In genomic region chr21:44989538-44989888, GRCh38 we compare ENCODE assay signal across 15 cellular contexts. TPM values are rescaled to one million over a fixed set of nuclear protein-coding genes. Genes with fewer than 3 reads are reported as not detected.
DNase-seq lines count a peak whose midpoint lies in the region; ATAC-seq, FAIRE-seq and TF ChIP-seq lines count a peak whose summit lies in the region.
"Had no signal": no experiment of that assay in that cellular context is flagged by ENCODE, and none has a peak within 500 bp of the region (broad histone marks: within the 10 kb centered on the region; RNA-seq: fewer than 3 reads in every experiment).

No MANE protein-coding gene starts in this region.

- H3K27ac ChIP-seq in H1 (ENCODE audit: low read depth, low read length) (no peak overlapping the region), hepatocyte (peak overlapping the region; percentile 46), stomach smooth muscle (ENCODE audit: low read length) (peak overlapping the region; percentile 84)
- H3K27ac ChIP-seq: KMS-11 had no signal

- H2AK5ac ChIP-seq in H1 (ENCODE audit: low read depth, low read length), result no peak overlapping the region

- H3K4me2 ChIP-seq in Loucy (ENCODE audit: low read depth, low read length, poor library complexity, severe bottlenecking) (no peak overlapping the region), H1 (ENCODE audit: insufficient read depth in 1 of 2, low read depth in 2 of 2, low read length in 2 of 2) (no peak overlapping the region), hepatocyte (peak overlapping the region; percentile 21)
- H3K4me2 ChIP-seq: KMS-11 had no signal

- H3K79me2 ChIP-seq in Loucy (ENCODE audit: insufficient read depth, low read length) (no peaks in the 10 kb centered on the region), H1 (ENCODE audit: control insufficient read depth in 1 of 2, insufficient read depth in 2 of 2, low read length in 2 of 2) (no peaks in the 10 kb centered on the region), hepatocyte (no peaks in the 10 kb centered on the region)

- no peak overlapping the region for H3K4ac ChIP-seq in H1 (replicated peaks; ENCODE audit: insufficient read length, low read depth, low read length)

- no peak overlapping the region for H3K23ac ChIP-seq in H1 (ENCODE audit: insufficient read length)

- H3K9ac ChIP-seq in Loucy (ENCODE audit: low read depth, low read length, poor library complexity, severe bottlenecking) (peak overlapping the region; percentile 37), H1 (replicated peaks in 1 of 4; ENCODE audit: extremely low read depth in 1 of 4, low read depth in 3 of 4, low read length in 3 of 4) (no peak overlapping the region), stomach smooth muscle (ENCODE audit: low read length in 2 of 2) (peak overlapping the region; percentile 36 to 38)
- H3K9ac ChIP-seq: KMS-11 had no signal

- no peak overlapping the region for H2BK12ac ChIP-seq in H1 (ENCODE audit: low read depth, low read length)

- no peak for TF ChIP-seq EP300 in H1 (IDR thresholded peaks at IDR 0.05; ENCODE audit: borderline replicate concordance in 1 of 2, low read depth in 2 of 2, low read length in 2 of 2)

- H3F3A ChIP-seq in Loucy (ENCODE audit: low read depth), result no peaks in the 10 kb centered on the region

- no peak overlapping the region for H4K91ac ChIP-seq in H1 (replicated peaks; ENCODE audit: insufficient read length, low read length)

- H3K9me3 ChIP-seq in Loucy (ENCODE audit: insufficient read depth, low read depth, low read length) (no peaks in the 10 kb centered on the region), H1 (ENCODE audit: insufficient read depth in 2 of 2, low read depth in 1 of 2, low read length in 1 of 2) (no peaks in the 10 kb centered on the region), hepatocyte (ENCODE audit: low read depth) (no peaks in the 10 kb centered on the region), stomach smooth muscle (ENCODE audit: control insufficient read depth in 2 of 2, low read length in 2 of 2) (no peaks in the 10 kb centered on the region)

- no peak overlapping the region for H3K18ac ChIP-seq in H1 (ENCODE audit: extremely low read depth, low read length)

- no peak overlapping the region for H3K4me3 ChIP-seq in Loucy (ENCODE audit: low read length, poor library complexity, severe bottlenecking)
- no peak overlapping the region for H3K4me3 ChIP-seq in H1 (ENCODE audit: extremely low read depth in 1 of 4, insufficient read depth in 2 of 4, low read depth in 3 of 4, low read length in 4 of 4)
- no peak overlapping the region for H3K4me3 ChIP-seq in hepatocyte
- H3K4me3 ChIP-seq in stomach smooth muscle (ENCODE audit: low read length in 2 of 2), result peak overlapping the region; percentile 22 to 32

- TF ChIP-seq RAD21 in H1 (IDR thresholded peaks at IDR 0.05 in 1 of 2, conservative IDR thresholded peaks at IDR 0.05 in 1 of 2; ENCODE audit: low read depth in 2 of 2, low read length in 2 of 2), result no peak

- no peak overlapping the region for H2BK15ac ChIP-seq in H1 (ENCODE audit: low read length)

- H3K56ac ChIP-seq in H1 (replicated peaks; ENCODE audit: insufficient read length, low read depth, low read length), result no peak overlapping the region

- no peak overlapping the region for H2BK120ac ChIP-seq in H1 (replicated peaks; ENCODE audit: low read depth, low read length)

- no peak overlapping the region for H2BK20ac ChIP-seq in H1 (ENCODE audit: low read length)

- no peak overlapping the region for H4K5ac ChIP-seq in H1 (ENCODE audit: insufficient read length, low read depth, low read length)

- H3K27me3 ChIP-seq in Loucy (ENCODE audit: insufficient read depth, low read length, poor library complexity, severe bottlenecking) (no peaks in the 10 kb centered on the region), H1 (replicated peaks in 1 of 4; ENCODE audit: control insufficient read depth in 3 of 4, extremely low read depth in 1 of 4, insufficient read depth in 3 of 4, low read length in 3 of 4) (no peaks in the 10 kb centered on the region; a peak in 3 of 7 replicates), hepatocyte (no peaks in the 10 kb centered on the region), stomach smooth muscle (ENCODE audit: control insufficient read depth in 1 of 2, insufficient read depth in 2 of 2, low read length in 2 of 2) (no peaks in the 10 kb centered on the region)

- H4K8ac ChIP-seq in H1 (ENCODE audit: extremely low read depth, insufficient read depth, low read length), result no peak overlapping the region

- H3K9me2 ChIP-seq in Loucy (replicated peaks; ENCODE audit: low read depth, low read length) (no peaks in the 10 kb centered on the region), hepatocyte (replicated peaks; ENCODE audit: insufficient read depth) (no peaks in the 10 kb centered on the region)

- TF ChIP-seq POLR2A in H1 (IDR thresholded peaks at IDR 0.05; ENCODE audit: control extremely low read depth in 1 of 2, low read depth in 2 of 2, low read length in 2 of 2), result no peak

- no peaks in the 10 kb centered on the region for H4K20me1 ChIP-seq in Loucy (ENCODE audit: insufficient read depth, low read length, poor library complexity, severe bottlenecking)
- H4K20me1 ChIP-seq in H1 (replicated peaks in 1 of 2; ENCODE audit: control insufficient read depth in 1 of 2, insufficient read depth in 2 of 2, low read length in 2 of 2), result peaks cover 0 to 4% of the 10 kb centered on the region in 2 experiments
- no peaks in the 10 kb centered on the region for H4K20me1 ChIP-seq in hepatocyte (ENCODE audit: insufficient read depth, poor library complexity, severe bottlenecking)

- FAIRE-seq in H1 (lab: Jason Lieb, UNC), result no peak

- H2BK5ac ChIP-seq in H1 (ENCODE audit: low read depth, low read length), result peak overlapping the region; percentile 24; the same call in 1 of the 2 replicates

- CTCF ChIA-PET in H1 (lab: Charles Lee; ENCODE audit: partially characterized antibody), result interaction anchor here (0.8 to 4.3 kb wide), 7 partner anchors 10 to 148 kb away, joined by 3 to 22 read pairs (median 4); no protein-coding TSS in a partner anchor

- H3K4me1 ChIP-seq in Loucy (ENCODE audit: insufficient read depth, low read length, poor library complexity, severe bottlenecking) (no peaks in the 10 kb centered on the region), H1 (replicated peaks in 1 of 4; ENCODE audit: control insufficient read depth in 3 of 4, insufficient read depth in 4 of 4, low read length in 3 of 4) (peaks cover 0 to 3% (median 0%) of the 10 kb centered on the region in 4 experiments; a peak in 1 of 7 replicates), hepatocyte (ENCODE audit: insufficient read depth) (peaks cover 28% of the 10 kb centered on the region), stomach smooth muscle (ENCODE audit: control insufficient read depth, insufficient read depth, low read length) (peaks cover 87% of the 10 kb centered on the region)

- ATAC-seq in HG03354 (IDR thresholded peaks at IDR 0.05; ENCODE audit: poor library complexity, severe bottlenecking, unreplicated experiment), result no peak
- ATAC-seq: HCT116 had no signal

- H3K36me3 ChIP-seq in Loucy (ENCODE audit: insufficient read depth, low read length), result no peaks in the 10 kb centered on the region
- H3K36me3 ChIP-seq in H1 (ENCODE audit: control insufficient read depth in 2 of 4, insufficient read depth in 4 of 4, low read length in 3 of 4), result no peaks in the 10 kb centered on the region
- no peaks in the 10 kb centered on the region for H3K36me3 ChIP-seq in hepatocyte (replicated peaks; ENCODE audit: insufficient read depth, low read depth)
- no peaks in the 10 kb centered on the region for H3K36me3 ChIP-seq in stomach smooth muscle (ENCODE audit: control insufficient read depth in 2 of 2, insufficient read depth in 2 of 2, low read length in 2 of 2)

- H3K79me1 ChIP-seq in H1 (ENCODE audit: low read depth, low read length), result no peaks in the 10 kb centered on the region

- 90% methylated on average over 8 of the region's 8 CpGs; no CpG with 5 or more reads in 1 of the 2 experiments for WGBS in H1 (ENCODE audit: extremely low coverage in 1 of 2, insufficient coverage in 1 of 2, insufficient read length in 1 of 2, insufficient replicate concordance in 2 of 2, low coverage in 1 of 2, low lambda C conversion rate in 2 of 2, missing lambda C conversion rate in 1 of 2), 2 experiments
- WGBS in hepatocyte (ENCODE audit: low lambda C conversion rate, missing lambda C conversion rate), result 74% methylated on average over 8 of the region's 8 CpGs

- H3K14ac ChIP-seq in H1 (ENCODE audit: insufficient read length), result no peak overlapping the region

- POLR2A ChIA-PET in H1 (lab: Charles Lee; ENCODE audit: partially characterized antibody), result no interaction called here

- H3K23me2 ChIP-seq in H1 (ENCODE audit: low read depth, low read length), result no peaks in the 10 kb centered on the region

- no peak overlapping the region for H2AFZ ChIP-seq in Loucy (ENCODE audit: low read length)
- H2AFZ ChIP-seq in H1 (ENCODE audit: low read length), result no peak overlapping the region
- H2AFZ ChIP-seq in hepatocyte, result no peak overlapping the region

- DNase-seq in H1 (ENCODE audit: low read depth in 1 of 2, low spot score in 2 of 2), result no peak
- no peak for DNase-seq in hepatocyte (ENCODE audit: low spot score)
- DNase-seq in hippocampal formation (lab: John Stamatoyannopoulos, UW), result no peak
- DNase-seq in activated naive CD4-positive, alpha-beta T cell treated with Interleukin-2 at 50 U/mL for 16 hours, result no peak
- DNase-seq: DMS79 treated with DMSO at 0.1 percent for 48 hours; foreskin fibroblast; NCI-H1417 treated with DMSO at 0.1 percent for 48 hours; NCI-H446; occipital lobe; stimulated activated CD4-positive, alpha-beta T cell treated with anti-CD3 and anti-CD28 coated beads, Interleukin-4, amount 100 ng/mL, for 4 hours had no signal

- TF ChIP-seq CTCF in Loucy (conservative IDR thresholded peaks at IDR 0.05; ENCODE audit: low read length), result no peak
- TF ChIP-seq CTCF in H1 (IDR thresholded peaks at IDR 0.05; ENCODE audit: control extremely low read depth in 1 of 3, insufficient read depth in 1 of 3, low read depth in 1 of 3, low read length in 3 of 3), result no peak
- TF ChIP-seq CTCF in hepatocyte (IDR thresholded peaks at IDR 0.05; ENCODE audit: poor library complexity), result no peak

TF ChIP-seq in H1, 55 proteins besides CTCF, POLR2A, EP300 and RAD21 (continues in another document):
- TF ChIP-seq YY1 (IDR thresholded peaks at IDR 0.05; ENCODE audit: low read depth, low read length), result no peak
- no peak for TF ChIP-seq PHF8 (conservative IDR thresholded peaks at IDR 0.05; ENCODE audit: low read depth, low read length)
- no peak for TF ChIP-seq GABPA (IDR thresholded peaks at IDR 0.05; ENCODE audit: borderline replicate concordance, insufficient read depth, low read length)

RNA-seq across cellular contexts. Expression of gene SLX9, which starts 49.7 kb away (rescaled TPM):
- 57.3 and 64.1 TPM in 2 replicates for total RNA-seq in H1 (2021; fragmentation: NEBNext Ultra II Directional; extraction: Animal tissue kit (Norgen Biotek cat#: 25700))
- 17.7 and 34.6 TPM in 2 replicates for polyA plus RNA-seq in H1 (2011; rRNA removed)
- polyA plus RNA-seq in H1 (2011; cell fraction: cytosol; rRNA removed), result 43.7 TPM
- 28.5 TPM for polyA plus RNA-seq in H1 (2011; cell fraction: nucleus; rRNA removed)
- 20.8 to 42.4 TPM (median 39.1 TPM) in 4 replicates for polyA plus RNA-seq in H1 (2012, experiment 1 of 2)
- 28.1 TPM for polyA plus RNA-seq in H1 (2012, experiment 2 of 2)
- polyA plus RNA-seq in H1 (2013, experiment 1 of 2), result 28.3 TPM
- 30.5 TPM for polyA plus RNA-seq in H1 (2013, experiment 2 of 2)
- polyA minus RNA-seq in H1 (2011; rRNA and poly(A)+ RNA removed), result 5.9 and 6.3 TPM in 2 replicates
- polyA minus RNA-seq in H1 (2011; cell fraction: cytosol; rRNA and poly(A)+ RNA removed), result 28.0 TPM
- polyA minus RNA-seq in H1 (2011; cell fraction: nucleus; rRNA and poly(A)+ RNA removed), result 8.6 TPM
- 11.5 and 16.3 TPM in 2 replicates for total RNA-seq in hepatocyte
- polyA plus RNA-seq in hepatocyte, result 33.2 and 37.2 TPM in 2 replicates

Comparison
In these comparisons a context has a peak if more than half of its experiments do, and no peak if none do; other contexts are left out.
1. H3K4me3 ChIP-seq: peak in stomach smooth muscle (2 of 2); none in Loucy (single experiment), H1 (0 of 4) and hepatocyte (single experiment).
2. H3K9ac ChIP-seq: peak in Loucy (single experiment) and stomach smooth muscle (2 of 2); none in H1 (0 of 4).